Comparison of ENCODE assay signal across 13 cellular contexts in genomic region chr10:79422178-79422892, GRCh38. TPM values are rescaled to one million over a fixed set of nuclear protein-coding genes. Genes with fewer than 3 reads are reported as not detected.
A peak's percentile ranks its signal among the peaks of the same experiment; 100 is the strongest.
DNase-seq lines count a peak whose midpoint lies in the region; ATAC-seq, FAIRE-seq and TF ChIP-seq lines count a peak whose summit lies in the region.
"Had no signal": no experiment of that assay in that cellular context is flagged by ENCODE, and none has a peak within 500 bp of the region (broad histone marks: within the 10 kb centered on the region; RNA-seq: fewer than 3 reads in every experiment).

No MANE protein-coding gene starts in this region.

- peak; percentile 76 for DNase-seq in A172 (ENCODE audit: low spot score)
- DNase-seq in RPMI7951 (ENCODE audit: low read depth): peak; percentile 94
- DNase-seq in esophagus squamous epithelium (lab: John Stamatoyannopoulos, UW): no peak
- DNase-seq in neuronal stem cell (ENCODE audit: low spot score): no peak
- no peak for DNase-seq in small intestine
- no peak for DNase-seq in cerebellar cortex (ENCODE audit: low spot score)
- DNase-seq: activated B cell treated with CpG ODN at 0.5 μM for 24 hours, AML-193, H9, NCI-H526 treated with DMSO at 0.1 percent for 48 hours had no signal

- no peak overlapping the region for H2BK12ac ChIP-seq in neuronal stem cell (ENCODE audit: low read length)

- 45 to 49% methylated on average over 8 of the region's 9 CpGs for WGBS in esophagus squamous epithelium, 2 donors
- no CpG with 5 or more reads among the region's 9 CpGs for WGBS in neuronal stem cell (ENCODE audit: extremely low coverage in 2 of 2, insufficient read length in 2 of 2, insufficient replicate concordance in 1 of 2), 2 donors
- 73 to 89% (median 84%) methylated on average over 8 to 9 of the region's 9 CpGs for WGBS in small intestine, 3 donors

- H3K9me3 ChIP-seq in esophagus squamous epithelium (no peaks in the 10 kb centered on the region), neuronal stem cell (replicated peaks in 1 of 2; ENCODE audit: control insufficient read depth in 2 of 2, insufficient read depth in 1 of 2, low read depth in 1 of 2, low read length in 2 of 2) (no peaks in the 10 kb centered on the region), small intestine (ENCODE audit: control insufficient read depth, low read depth) (no peaks in the 10 kb centered on the region)

- H4K91ac ChIP-seq in neuronal stem cell (ENCODE audit: low read depth, low read length, poor library complexity): no peak overlapping the region

- H3K79me1 ChIP-seq in neuronal stem cell (ENCODE audit: low read depth, low read length): no peaks in the 10 kb centered on the region

- H4K8ac ChIP-seq in neuronal stem cell (ENCODE audit: low read depth, low read length): no peak overlapping the region

- H2BK15ac ChIP-seq in neuronal stem cell (ENCODE audit: low read length): no peak overlapping the region

- H2BK120ac ChIP-seq in neuronal stem cell (ENCODE audit: low read depth, low read length): no peak overlapping the region

- intact Hi-C loops in esophagus squamous epithelium (cut with DNase I): no loop called here

- no peaks in the 10 kb centered on the region for H3K27me3 ChIP-seq in esophagus squamous epithelium
- no peaks in the 10 kb centered on the region for H3K27me3 ChIP-seq in neuronal stem cell (ENCODE audit: control insufficient read depth in 3 of 3, insufficient read depth in 3 of 3, low read depth in 1 of 3, low read length in 3 of 3)
- H3K27me3 ChIP-seq in small intestine (ENCODE audit: control insufficient read depth in 2 of 2, insufficient read depth in 2 of 2, low read length in 2 of 2): no peaks in the 10 kb centered on the region

- peak overlapping the region; percentile 73 for H3K14ac ChIP-seq in neuronal stem cell (ENCODE audit: low read length)

- no peak overlapping the region for H3K4me2 ChIP-seq in neuronal stem cell (ENCODE audit: insufficient read depth, low read length, poor library complexity, severe bottlenecking)

- no peak overlapping the region for H3K9ac ChIP-seq in neuronal stem cell (ENCODE audit: low read depth, low read length, poor library complexity)

- H3K4me1 ChIP-seq in esophagus squamous epithelium (peaks cover 14 to 83% (median 55%) of the 10 kb centered on the region in 3 donors), neuronal stem cell (ENCODE audit: control insufficient read depth in 2 of 2, insufficient read depth in 1 of 2, low read depth in 1 of 2, low read length in 2 of 2) (peaks cover 4 to 9% of the 10 kb centered on the region in 2 donors), small intestine (ENCODE audit: control insufficient read depth in 2 of 2, insufficient read depth in 1 of 2, low read depth in 1 of 2, low read length in 1 of 2) (no peaks in the 10 kb centered on the region)

- no peak overlapping the region for H3K4ac ChIP-seq in neuronal stem cell (ENCODE audit: low read length)

- ATAC-seq in HG02571 (IDR thresholded peaks at IDR 0.05; ENCODE audit: unreplicated experiment) (no peak), GM21576 (IDR thresholded peaks at IDR 0.05; ENCODE audit: unreplicated experiment) (no peak)

- H2AFZ ChIP-seq in neuronal stem cell (ENCODE audit: low read length): no peak overlapping the region

- H2AK5ac ChIP-seq in neuronal stem cell (ENCODE audit: low read depth, low read length): peak overlapping the region; percentile 64

- H2BK5ac ChIP-seq in neuronal stem cell (ENCODE audit: low read length): no peak overlapping the region

- H3K27ac ChIP-seq in esophagus squamous epithelium (peak overlapping the region; percentile 27 to 91 (median 66)), neuronal stem cell (replicated peaks; ENCODE audit: low read length) (no peak overlapping the region), small intestine (ENCODE audit: low read depth in 1 of 2, low read length in 1 of 2) (peak overlapping the region in 1 of 2 donors; percentile 38)

- H3K4me3 ChIP-seq in esophagus squamous epithelium (no peak overlapping the region), neuronal stem cell (ENCODE audit: low read length in 2 of 2) (no peak overlapping the region), small intestine (ENCODE audit: low read depth in 1 of 2, low read length in 2 of 2) (no peak overlapping the region)

- TF ChIP-seq POLR2A in esophagus squamous epithelium (IDR thresholded peaks at IDR 0.05): no peak

- H3K18ac ChIP-seq in neuronal stem cell (ENCODE audit: low read length): peak overlapping the region; percentile 90

- no peak for TF ChIP-seq CTCF in esophagus squamous epithelium (IDR thresholded peaks at IDR 0.05)

- H3K36me3 ChIP-seq in esophagus squamous epithelium (peaks cover 0 to 11% (median 0%) of the 10 kb centered on the region in 3 donors), neuronal stem cell (replicated peaks in 1 of 2; ENCODE audit: control insufficient read depth in 2 of 2, insufficient read depth in 2 of 2, low read length in 2 of 2) (peaks cover 0 to 3% of the 10 kb centered on the region in 2 donors), small intestine (ENCODE audit: control insufficient read depth in 2 of 2, insufficient read depth in 2 of 2, low read length in 2 of 2) (no peaks in the 10 kb centered on the region)

- no peak overlapping the region for H3K23ac ChIP-seq in neuronal stem cell (ENCODE audit: low read depth, low read length, poor library complexity)

- FAIRE-seq in small intestine (lab: Jason Lieb, UNC): no peak
- FAIRE-seq: keratinocyte had no signal

RNA-seq across cellular contexts. Expression of gene ZCCHC24, which starts 23.1 kb away (rescaled TPM):
- 10.7 and 12.2 TPM in 2 replicates for total RNA-seq in A172 (2014; rRNA removed; shearing (Covaris generic))
- total RNA-seq in RPMI7951 (2014; rRNA removed; shearing (Covaris generic)): 21.0 and 24.6 TPM in 2 replicates
- total RNA-seq in esophagus squamous epithelium: 10 to 100 TPM in 1 of 4 donors, 1 to 10 TPM in 3; 2.2 to 26.1 (median 6.4) TPM
- polyA plus RNA-seq in neuronal stem cell (2013, experiment 1 of 2): 10.6 TPM
- polyA plus RNA-seq in neuronal stem cell (2013, experiment 2 of 2): 10.3 TPM
- 10 to 100 TPM in 2 of 3 donors, under 1 TPM in 1; 0.89 to 13.0 (median 10.5) TPM for polyA plus RNA-seq in small intestine

Comparison
In these comparisons a context has a peak if more than half of its experiments do, and no peak if none do; other contexts are left out.
1. DNase-seq: peak in A172 (single experiment) and RPMI7951 (single experiment); none in esophagus squamous epithelium (single experiment), neuronal stem cell (single experiment), small intestine (single experiment) and cerebellar cortex (single experiment).